In genomic region chr2:173141666-173142065, GRCh38 we compare ENCODE assay signal across 28 cellular contexts.
"Had no signal": no experiment of that assay in that cellular context is flagged by ENCODE, and none has a peak within 500 bp of the region (broad histone marks: within the 10 kb centered on the region; RNA-seq: fewer than 3 reads in every experiment).

No MANE protein-coding gene starts in this region.

- H3K27me3 ChIP-seq: esophagus muscularis mucosa, foreskin keratinocyte, gastroesophageal sphincter, heart left ventricle, hepatocyte, left lung, ovary, spleen, testis, tibial artery had no signal

- H3K27ac ChIP-seq: coronary artery, esophagus muscularis mucosa, foreskin keratinocyte, gastroesophageal sphincter, heart left ventricle, hepatocyte, left lung, ovary, skin epidermis, spleen, testis, tibial artery had no signal

- H3K36me3 ChIP-seq: left lung, ovary, spleen, tibial artery had no signal

- H3K9me3 Mint-ChIP-seq: type B pancreatic cell had no signal

- DNase-seq: dermis blood vessel endothelial cell; effector memory CD4-positive, alpha-beta T cell; foreskin keratinocyte; heart left ventricle; kidney; left lung; mesenchymal stem cell; midbrain; naive thymus-derived CD4-positive, alpha-beta T cell; occipital lobe; ovary; posterior cingulate gyrus; psoas muscle; right cardiac atrium; spleen; stimulated activated CD4-positive, alpha-beta T cell treated with anti-CD3 and anti-CD28 coated beads, Interleukin-4, amount 100 ng/mL, for 4 hours; stimulated activated naive CD8-positive, alpha-beta T cell treated with anti-CD3 and anti-CD28 coated beads, Interleukin-15, Interleukin-2, amounts not matched to agents 100 U/mL and 50 U/mL, for 24 hours; substantia nigra; testis; tibial artery had no signal

- FAIRE-seq: endothelial cell of umbilical vein had no signal

- H3K27ac Mint-ChIP-seq: naive thymus-derived CD4-positive, alpha-beta T cell; stimulated activated memory B cell treated with anti-CD40 and anti-IgM and Interleukin-4, amounts not matched to agents 10 μg/mL and 1 μg/mL and 100 μg/mL, for 72 hours; type B pancreatic cell had no signal

- H3K4me3 Mint-ChIP-seq: naive thymus-derived CD4-positive, alpha-beta T cell; stimulated activated memory B cell treated with anti-CD40 and anti-IgM and Interleukin-4, amounts not matched to agents 10 μg/mL and 1 μg/mL and 100 μg/mL, for 72 hours; type B pancreatic cell had no signal

- H3K27me3 Mint-ChIP-seq: stimulated activated memory B cell treated with anti-CD40 and anti-IgM and Interleukin-4, amounts not matched to agents 10 μg/mL and 1 μg/mL and 100 μg/mL, for 72 hours; type B pancreatic cell had no signal

- H2AFZ ChIP-seq: hepatocyte had no signal

- H3K4me3 ChIP-seq: coronary artery, esophagus muscularis mucosa, gastroesophageal sphincter, heart left ventricle, hepatocyte, left lung, ovary, psoas muscle, skin epidermis, spleen, testis, tibial artery had no signal

- H3K4me2 ChIP-seq: hepatocyte had no signal

- ATAC-seq: foreskin keratinocyte; gastroesophageal sphincter; heart left ventricle; left lung; naive thymus-derived CD4-positive, alpha-beta T cell; psoas muscle; right cardiac atrium; stimulated activated memory B cell treated with anti-CD40 and anti-IgM and Interleukin-4, amounts not matched to agents 10 μg/mL and 1 μg/mL and 100 μg/mL, for 72 hours; stimulated activated naive CD8-positive, alpha-beta T cell treated with anti-CD3 and anti-CD28 coated beads, Interleukin-15, Interleukin-2, amounts not matched to agents 100 U/mL and 50 U/mL, for 24 hours had no signal

- H3K9me3 ChIP-seq: esophagus muscularis mucosa, gastroesophageal sphincter, left lung, ovary, psoas muscle, testis, tibial artery had no signal

- H3K4me1 ChIP-seq: testis had no signal
